ENCODE assay signal across 23 cellular contexts in the genomic region with DNA sequence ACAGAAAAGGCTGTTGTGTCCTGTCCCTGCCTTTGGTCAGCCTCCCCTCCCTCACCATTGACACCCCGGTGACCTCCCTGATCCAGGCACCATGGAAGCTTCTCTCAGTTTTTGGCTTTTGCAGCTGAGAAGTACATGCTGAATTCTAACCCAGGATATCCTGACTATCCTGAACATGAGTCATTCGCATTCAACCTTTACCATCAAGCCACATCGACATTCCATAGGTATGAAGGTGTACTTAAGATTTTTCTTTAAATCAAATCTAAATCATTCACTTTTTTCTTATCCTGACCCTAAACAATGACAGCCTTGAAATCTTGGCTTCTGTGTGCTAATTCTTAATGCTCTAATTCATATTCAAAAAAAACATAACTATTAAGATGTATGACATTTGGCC. TPM values are rescaled to one million over a fixed set of nuclear protein-coding genes. Genes with fewer than 3 reads are reported as not detected.
DNase-seq lines count a peak whose midpoint lies in the region; ATAC-seq, FAIRE-seq and TF ChIP-seq lines count a peak whose summit lies in the region.
"Had no signal": no experiment of that assay in that cellular context is flagged by ENCODE, and none has a peak within 500 bp of the region (broad histone marks: within the 10 kb centered on the region; RNA-seq: fewer than 3 reads in every experiment).

No MANE protein-coding gene starts in this region.

- H3K36me3 ChIP-seq in breast epithelium (no peaks in the 10 kb centered on the region), keratinocyte (ENCODE audit: control insufficient read depth in 2 of 2, extremely low read depth in 1 of 2, insufficient read depth in 2 of 2, low read length in 2 of 2) (no peaks in the 10 kb centered on the region)

- H3K4me3 ChIP-seq in breast epithelium (no peak overlapping the region), epithelial cell of esophagus (ENCODE audit: low read length) (no peak overlapping the region), keratinocyte (ENCODE audit: control insufficient read depth in 2 of 3, extremely low read depth in 1 of 3, insufficient read depth in 2 of 3, low read depth in 1 of 3, low read length in 3 of 3) (no peak overlapping the region)
- H3K4me3 ChIP-seq: GM23338 had no signal

- H3K4me3 Mint-ChIP-seq in MCF 10A (ENCODE audit: unreplicated experiment): no peak overlapping the region
- H3K4me3 Mint-ChIP-seq: CD14-positive monocyte; CD8-positive, alpha-beta T cell; GM23338; IgD-negative memory B cell had no signal

- POLR2A ChIA-PET in MCF 10A (lab: Yijun Ruan, JAX): no interaction called here

- intact Hi-C loops in MCF 10A (cut with micrococcal nuclease) (no loop called here), breast epithelium (cut with DNase I; ENCODE audit: low total_unique reads) (no loop called here)

- H3K36me3 Mint-ChIP-seq in MCF 10A (ENCODE audit: insufficient read depth, unreplicated experiment): peaks cover 5% of the 10 kb centered on the region
- H3K36me3 Mint-ChIP-seq: CD14-positive monocyte; CD8-positive, alpha-beta T cell; IgD-negative memory B cell had no signal

- DNase-seq in MCF 10A (ENCODE audit: unreplicated experiment) (no peak), breast epithelium (ENCODE audit: low spot score in 2 of 2) (no peak), epithelial cell of esophagus (ENCODE audit: low read depth) (peak; percentile 87), keratinocyte (ENCODE audit: low read depth, low spot score) (no peak), HuH-7 (ENCODE audit: low spot score) (no peak)
- DNase-seq in NK-92 treated with Interleukin-12 subunit alpha and Interleukin-12 subunit beta, amount 100 ng/mL, for 24 hours (lab: John Stamatoyannopoulos, UW): no peak
- DNase-seq: CD8-positive, alpha-beta T cell; COR-L47; DMS153; DMS79 treated with DMSO at 0.1 percent for 48 hours; EL; GDM1; H7 had no signal

- no TSS peak for BruUV-seq in MCF 10A (replicated peaks; lab: Mats Ljungman, UMichigan)

- FAIRE-seq in keratinocyte (lab: Jason Lieb, UNC): peak; percentile 88
- FAIRE-seq: D721Med had no signal

- H3K27me3 Mint-ChIP-seq in MCF 10A (ENCODE audit: insufficient read depth, unreplicated experiment): peaks cover 5% of the 10 kb centered on the region

- CTCF ChIA-PET in MCF 10A (lab: Yijun Ruan, JAX): no interaction called here

- TF ChIP-seq CTCF in MCF 10A (IDR thresholded peaks at IDR 0.05; ENCODE audit: unreplicated experiment) (no peak), breast epithelium (IDR thresholded peaks at IDR 0.05) (no peak), epithelial cell of esophagus (IDR thresholded peaks at IDR 0.05; ENCODE audit: insufficient read depth, low read depth, low read length, missing control alignments) (no peak), keratinocyte (optimal IDR thresholded peaks at IDR 0.05 in 1 of 3, IDR thresholded peaks at IDR 0.05 in 1 of 3, conservative IDR thresholded peaks at IDR 0.05 in 1 of 3; ENCODE audit: extremely low read depth in 1 of 3, insufficient read depth in 2 of 3, low read length in 3 of 3) (no peak)

- dilution Hi-C loops in keratinocyte (cut with MboI; ENCODE audit: extremely low pct_ligation_motif_present, low sequenced_read_pairs): no loop called here

- no peaks in the 10 kb centered on the region for H3K79me2 ChIP-seq in keratinocyte (ENCODE audit: control insufficient read depth, insufficient read depth, low read length)

- H3K9me3 Mint-ChIP-seq in MCF 10A (ENCODE audit: unreplicated experiment): no peaks in the 10 kb centered on the region
- H3K9me3 Mint-ChIP-seq: CD14-positive monocyte; CD8-positive, alpha-beta T cell; GM23338 had no signal

- H3K9me3 ChIP-seq in breast epithelium (no peaks in the 10 kb centered on the region), keratinocyte (ENCODE audit: control insufficient read depth, low read depth, low read length) (no peaks in the 10 kb centered on the region)

- H3K4me2 ChIP-seq in keratinocyte (ENCODE audit: control insufficient read depth, extremely low read depth, insufficient read depth, low read depth, low read length): no peak overlapping the region
- H3K4me2 ChIP-seq: GM23338 had no signal

- no peak overlapping the region for H3K27ac ChIP-seq in breast epithelium
- peak overlapping the region; percentile 60 for H3K27ac ChIP-seq in keratinocyte (ENCODE audit: control insufficient read depth, insufficient read depth, low read length)
- H3K27ac ChIP-seq: 22Rv1 had no signal

- no peaks in the 10 kb centered on the region for H3K4me1 ChIP-seq in breast epithelium
- peaks cover 50% of the 10 kb centered on the region for H3K4me1 ChIP-seq in keratinocyte (ENCODE audit: control insufficient read depth, extremely low read depth, insufficient read depth, low read length)

- no peak overlapping the region for H3K9ac ChIP-seq in keratinocyte (ENCODE audit: control insufficient read depth, extremely low read depth, insufficient read depth, low read length)

- TF ChIP-seq POLR2A in breast epithelium (IDR thresholded peaks at IDR 0.05): no peak

- H3K27me3 ChIP-seq in breast epithelium: no peaks in the 10 kb centered on the region
- no peaks in the 10 kb centered on the region for H3K27me3 ChIP-seq in keratinocyte (ENCODE audit: control insufficient read depth, extremely low read depth, insufficient read depth, low read length)

- H2AFZ ChIP-seq in keratinocyte (ENCODE audit: control insufficient read depth, low read length): no peak overlapping the region
- H2AFZ ChIP-seq: GM23338 had no signal

- no peaks in the 10 kb centered on the region for H3K9me1 ChIP-seq in keratinocyte (ENCODE audit: control insufficient read depth, extremely low read depth, insufficient read depth, low read length)

- peak overlapping the region; percentile 19 for H3K27ac Mint-ChIP-seq in MCF 10A (ENCODE audit: low read depth, unreplicated experiment)
- H3K27ac Mint-ChIP-seq: CD14-positive monocyte; CD8-positive, alpha-beta T cell; GM23338; IgD-negative memory B cell had no signal

- peaks cover 17% of the 10 kb centered on the region for H3K4me1 Mint-ChIP-seq in MCF 10A (ENCODE audit: insufficient read depth, unreplicated experiment)
- H3K4me1 Mint-ChIP-seq: GM23338, IgD-negative memory B cell had no signal

- no peaks in the 10 kb centered on the region for H4K20me1 ChIP-seq in keratinocyte (ENCODE audit: control insufficient read depth, extremely low read depth, insufficient read depth, low read length)

- ATAC-seq in GM21737 (IDR thresholded peaks at IDR 0.05; ENCODE audit: unreplicated experiment): no peak
- ATAC-seq in GM18517 (IDR thresholded peaks at IDR 0.05; ENCODE audit: unreplicated experiment): no peak
- ATAC-seq: CD8-positive, alpha-beta T cell; GM23338 had no signal

RNA-seq across cellular contexts. Expression of gene KRT78, which starts 8.7 kb away (rescaled TPM):
- total RNA-seq in MCF 10A (2022): not detected in 2 replicates
- total RNA-seq in breast epithelium: 1 to 10 TPM in 1 of 3 donors, not detected in 2; 2.0 TPM
- 0.49 to 1.7 TPM (median 0.96 TPM) in 3 replicates for polyA plus RNA-seq in keratinocyte
- 39.4 TPM for polyA plus RNA-seq in keratinocyte (2011; ENCODE audit: low read depth)
- 0.87 and 0.90 TPM in 2 replicates for polyA plus RNA-seq in keratinocyte (2011; cell fraction: cytosol; rRNA removed)
- 1.4 and 2.9 TPM in 2 replicates for polyA plus RNA-seq in keratinocyte (2011; cell fraction: nucleus; rRNA removed)
- 0.80 and 78.3 TPM in 2 replicates for polyA plus RNA-seq in keratinocyte (2012; ENCODE audit: low replicate concordance)
- 0.66 to 4.6 TPM (median 0.77 TPM) in 3 replicates for polyA minus RNA-seq in keratinocyte
- polyA minus RNA-seq in keratinocyte (2011; cell fraction: cytosol; rRNA and poly(A)+ RNA removed): not detected
- polyA minus RNA-seq in keratinocyte (2011; cell fraction: nucleus; rRNA and poly(A)+ RNA removed): 1.5 and 3.5 TPM in 2 replicates
- total RNA-seq: A673; CD8-positive, alpha-beta T cell; GM23338; H7; HT-29 had no signal
- polyA plus RNA-seq: BJ, CD14-positive monocyte, GM23338, IgD-negative memory B cell had no signal

RNA-seq across cellular contexts. Expression of gene KRT79, which starts 23.4 kb away (rescaled TPM):
- total RNA-seq in MCF 10A (2022): not detected in 2 replicates
- 1 to 10 TPM in 1 of 3 donors, under 1 TPM in 1, not detected in 1; 0.48 to 1.3 TPM for total RNA-seq in breast epithelium
- 0.09 to 0.22 TPM (median 0.12 TPM) in 3 replicates for polyA plus RNA-seq in keratinocyte
- 4.6 TPM for polyA plus RNA-seq in keratinocyte (2011; ENCODE audit: low read depth)
- polyA plus RNA-seq in keratinocyte (2011; cell fraction: cytosol; rRNA removed): 0.07 and 0.12 TPM in 2 replicates
- polyA plus RNA-seq in keratinocyte (2011; cell fraction: nucleus; rRNA removed): 1.0 TPM in 2 replicates
- 0.10 and 4.8 TPM in 2 replicates for polyA plus RNA-seq in keratinocyte (2012; ENCODE audit: low replicate concordance)
- 0.20 to 0.29 TPM in 2 of 3 replicates, not detected in the other for polyA minus RNA-seq in keratinocyte
- polyA minus RNA-seq in keratinocyte (2011; cell fraction: cytosol; rRNA and poly(A)+ RNA removed): not detected
- 0.63 TPM in 1 of 2 replicates, not detected in the other for polyA minus RNA-seq in keratinocyte (2011; cell fraction: nucleus; rRNA and poly(A)+ RNA removed)
- total RNA-seq: A673; CD8-positive, alpha-beta T cell; H7; HT-29 had no signal
- polyA plus RNA-seq: BJ, CD14-positive monocyte, GM23338, IgD-negative memory B cell had no signal

RNA-seq across cellular contexts. Expression of gene KRT4, which starts 43.6 kb away (rescaled TPM):
- not detected in 2 replicates for total RNA-seq in MCF 10A (2022)
- total RNA-seq in breast epithelium: under 1 TPM in 1 of 3 donors, not detected in 2; 0.33 TPM
- 1.9 to 3.4 TPM (median 2.0 TPM) in 3 replicates for polyA plus RNA-seq in keratinocyte
- 4.7 TPM for polyA plus RNA-seq in keratinocyte (2011; ENCODE audit: low read depth)
- polyA plus RNA-seq in keratinocyte (2011; cell fraction: cytosol; rRNA removed): 1.9 and 2.8 TPM in 2 replicates
- polyA plus RNA-seq in keratinocyte (2011; cell fraction: nucleus; rRNA removed): 3.7 and 6.5 TPM in 2 replicates
- polyA plus RNA-seq in keratinocyte (2012; ENCODE audit: low replicate concordance): 1.6 and 2.6 TPM in 2 replicates
- polyA minus RNA-seq in keratinocyte: 0.43 to 3.5 TPM (median 3.0 TPM) in 3 replicates
- polyA minus RNA-seq in keratinocyte (2011; cell fraction: cytosol; rRNA and poly(A)+ RNA removed): 0.77 TPM
- polyA minus RNA-seq in keratinocyte (2011; cell fraction: nucleus; rRNA and poly(A)+ RNA removed): 3.3 and 4.4 TPM in 2 replicates
- total RNA-seq: A673; CD8-positive, alpha-beta T cell; GM23338; H7; HT-29 had no signal
- polyA plus RNA-seq: CD14-positive monocyte, GM23338, IgD-negative memory B cell had no signal

RNA-seq across cellular contexts. Expression of gene KRT8, which starts 47.4 kb away (rescaled TPM):
- total RNA-seq in MCF 10A (2022) (179 and 230 TPM in 2 replicates), breast epithelium (100 to 1,000 TPM in 2 of 3 donors, 1 to 10 TPM in 1; 4.6 to 430 (median 153) TPM)
- polyA plus RNA-seq in keratinocyte: 151 to 286 TPM (median 160 TPM) in 3 replicates
- polyA plus RNA-seq in keratinocyte (2011; ENCODE audit: low read depth): 51.4 TPM
- polyA plus RNA-seq in keratinocyte (2011; cell fraction: cytosol; rRNA removed): 114 and 155 TPM in 2 replicates
- polyA plus RNA-seq in keratinocyte (2011; cell fraction: nucleus; rRNA removed): 76.6 and 90.5 TPM in 2 replicates
- 22.4 and 298 TPM in 2 replicates for polyA plus RNA-seq in keratinocyte (2012; ENCODE audit: low replicate concordance)
- 144 to 245 TPM (median 179 TPM) in 3 replicates for polyA minus RNA-seq in keratinocyte
- polyA minus RNA-seq in keratinocyte (2011; cell fraction: cytosol; rRNA and poly(A)+ RNA removed): 273 TPM
- polyA minus RNA-seq in keratinocyte (2011; cell fraction: nucleus; rRNA and poly(A)+ RNA removed): 68.3 and 75.2 TPM in 2 replicates
- polyA plus RNA-seq: IgD-negative memory B cell had no signal
